In the genomic region with DNA sequence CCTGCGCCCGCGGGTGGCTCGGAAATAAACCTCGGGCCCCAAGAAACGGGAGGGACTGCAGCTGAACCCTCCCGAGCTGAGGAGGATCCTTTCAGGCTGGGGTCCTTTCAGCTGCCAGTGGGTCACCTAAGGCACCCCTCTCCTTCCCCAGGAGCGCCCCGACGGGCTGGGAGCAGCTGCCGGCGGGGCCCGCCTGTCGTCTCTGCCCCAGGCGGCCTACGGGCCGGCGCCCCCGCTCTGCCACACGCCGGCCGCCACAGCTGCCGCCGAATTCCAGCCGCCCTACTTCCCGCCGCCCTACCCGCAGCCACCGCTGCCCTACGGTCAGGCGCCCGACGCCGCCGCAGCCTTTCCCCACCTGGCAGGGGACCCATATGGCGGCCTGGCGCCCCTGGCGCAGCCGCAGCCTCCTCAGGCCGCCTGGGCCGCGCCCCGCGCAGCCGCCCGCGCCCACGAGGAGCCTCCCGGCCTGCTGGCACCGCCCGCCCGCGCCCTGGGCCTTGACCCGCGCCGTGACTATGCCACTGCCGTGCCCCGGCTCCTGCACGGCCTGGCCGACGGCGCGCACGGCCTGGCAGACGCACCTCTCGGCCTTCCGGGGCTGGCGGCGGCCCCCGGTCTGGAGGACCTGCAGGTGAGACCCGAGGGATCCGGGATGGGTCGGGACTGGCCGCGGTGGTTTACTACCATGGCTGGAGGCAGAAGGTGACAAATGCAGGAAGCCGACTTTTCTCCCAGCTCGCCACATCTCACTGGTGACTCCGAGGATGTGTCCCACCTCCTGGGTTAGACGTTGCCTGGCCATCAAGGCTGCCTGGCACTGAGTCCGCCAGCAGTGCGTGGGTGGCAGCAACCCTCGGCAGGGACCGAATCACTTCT, we compare ENCODE assay signal across 8 cellular contexts. TPM values are rescaled to one million over a fixed set of nuclear protein-coding genes. Genes with fewer than 3 reads are reported as not detected.
A peak's percentile ranks its signal among the peaks of the same experiment; 100 is the strongest.
DNase-seq lines count a peak whose midpoint lies in the region; ATAC-seq, FAIRE-seq and TF ChIP-seq lines count a peak whose summit lies in the region.

No MANE protein-coding gene starts in this region.

- H3K9me3 ChIP-seq in cardiac muscle cell (ENCODE audit: low read depth) (no peaks in the 10 kb centered on the region), right atrium auricular region (no peaks in the 10 kb centered on the region), transverse colon (no peaks in the 10 kb centered on the region)

- no peaks in the 10 kb centered on the region for H3K4me1 ChIP-seq in cardiac muscle cell (ENCODE audit: low read depth)
- peaks cover 0 to 33% of the 10 kb centered on the region in 2 donors for H3K4me1 ChIP-seq in right atrium auricular region
- H3K4me1 ChIP-seq in transverse colon, result peaks cover 0 to 37% (median 24%) of the 10 kb centered on the region in 4 donors

- H3K27me3 Mint-ChIP-seq in endothelial cell (ENCODE audit: unreplicated experiment) (peaks cover 28% of the 10 kb centered on the region), mesothelial cell of epicardium (ENCODE audit: low read depth) (peaks cover 70% of the 10 kb centered on the region), HFFc6 (ENCODE audit: insufficient read depth) (peaks cover 26% of the 10 kb centered on the region)

- H3K27ac Mint-ChIP-seq in endothelial cell (ENCODE audit: unreplicated experiment) (no peak overlapping the region), mesothelial cell of epicardium (no peak overlapping the region), HFFc6 (no peak overlapping the region)

- H3K9me3 Mint-ChIP-seq in endothelial cell (ENCODE audit: unreplicated experiment), result no peaks in the 10 kb centered on the region
- no peaks in the 10 kb centered on the region for H3K9me3 Mint-ChIP-seq in mesothelial cell of epicardium
- H3K9me3 Mint-ChIP-seq in HFFc6, result no peaks in the 10 kb centered on the region

- in situ Hi-C loops in transverse colon (cut with MboI; ENCODE audit: low pct_ligation_motif_present in 1 of 4, low pct_unique_long_range_greater_than_20kb in 1 of 4, low sequenced_read_pairs in 3 of 4), result loop anchor here in 3 of 4 donors (5.0 to 25.0 kb wide), 3 partner anchors 112 to 387 kb away; partner anchors contain the start of genes SFPQ (in 2 of the 3) and C1orf216 (in 1 of the 3)

- H3K36me3 ChIP-seq in cardiac muscle cell (no peaks in the 10 kb centered on the region), right atrium auricular region (no peaks in the 10 kb centered on the region), transverse colon (no peaks in the 10 kb centered on the region)

- H3K36me3 Mint-ChIP-seq in endothelial cell (ENCODE audit: low read depth, unreplicated experiment) (peaks cover 17% of the 10 kb centered on the region), mesothelial cell of epicardium (no peaks in the 10 kb centered on the region), HFFc6 (ENCODE audit: low read depth) (no peaks in the 10 kb centered on the region)

- no peak for FAIRE-seq in GM12892 (lab: Jason Lieb, UNC)

- H3K27me3 ChIP-seq in cardiac muscle cell, result peaks cover 99% of the 10 kb centered on the region
- H3K27me3 ChIP-seq in right atrium auricular region, result peaks cover 16% of the 10 kb centered on the region in 2 donors
- peaks cover 69% of the 10 kb centered on the region for H3K27me3 ChIP-seq in transverse colon

- DNase-seq in cardiac muscle cell (ENCODE audit: low read depth in 1 of 2, low spot score in 1 of 2) (no peak), right atrium auricular region (ENCODE audit: low spot score) (no peak), endothelial cell (ENCODE audit: low spot score) (peak; percentile 37), mesothelial cell of epicardium (ENCODE audit: low spot score in 2 of 2, unreplicated experiment in 2 of 2) (no peak), transverse colon (no peak), GM12892 (ENCODE audit: insufficient read length) (no peak), HFFc6 (no peak)

- peak overlapping the region; percentile 31 for H3K4me3 Mint-ChIP-seq in endothelial cell (ENCODE audit: unreplicated experiment)
- H3K4me3 Mint-ChIP-seq in mesothelial cell of epicardium, result peak overlapping the region; percentile 66
- no peak overlapping the region for H3K4me3 Mint-ChIP-seq in HFFc6

- TF ChIP-seq CTCF in cardiac muscle cell (IDR thresholded peaks at IDR 0.05; ENCODE audit: low read depth, low read length) (no peak), right atrium auricular region (IDR thresholded peaks at IDR 0.05) (no peak), endothelial cell (IDR thresholded peaks at IDR 0.05; ENCODE audit: unreplicated experiment) (no peak), mesothelial cell of epicardium (IDR thresholded peaks at IDR 0.05; ENCODE audit: unreplicated experiment) (no peak), transverse colon (IDR thresholded peaks at IDR 0.05) (no peak), HFFc6 (IDR thresholded peaks at IDR 0.05) (no peak)

- H3K27ac ChIP-seq in cardiac muscle cell (no peak overlapping the region), right atrium auricular region (no peak overlapping the region), transverse colon (no peak overlapping the region)

- H3K4me3 ChIP-seq in cardiac muscle cell, result peak overlapping the region; percentile 27
- peak overlapping the region in 1 of 2 donors; percentile 47 for H3K4me3 ChIP-seq in right atrium auricular region
- H3K4me3 ChIP-seq in transverse colon, result peak overlapping the region in 3 of 4 donors; percentile 31 to 43 (median 41)

- TF ChIP-seq EP300 in transverse colon (IDR thresholded peaks at IDR 0.05; ENCODE audit: low read depth), result no peak

- 20 to 60% methylated on average over 1 to 39 of the region's 83 CpGs for WGBS in transverse colon (ENCODE audit: low coverage in 1 of 2), 2 donors

- peaks cover 25% of the 10 kb centered on the region for H3K4me1 Mint-ChIP-seq in endothelial cell (ENCODE audit: unreplicated experiment)
- peaks cover 40% of the 10 kb centered on the region for H3K4me1 Mint-ChIP-seq in mesothelial cell of epicardium
- H3K4me1 Mint-ChIP-seq in HFFc6 (ENCODE audit: low read depth), result peaks cover 49% of the 10 kb centered on the region

- intact Hi-C loops in transverse colon (cut with DNase I; ENCODE audit: low total_unique reads), result no loop called here

- no peak for TF ChIP-seq POLR2A in transverse colon (IDR thresholded peaks at IDR 0.05)
- TF ChIP-seq POLR2A in GM12892 (IDR thresholded peaks at IDR 0.05; ENCODE audit: low read depth, low read length), result no peak

- ATAC-seq in GM21737 (IDR thresholded peaks at IDR 0.05; ENCODE audit: unreplicated experiment), result no peak

RNA-seq across cellular contexts. Expression of gene TFAP2E, which starts 0.9 kb away (rescaled TPM):
- total RNA-seq in cardiac muscle cell, result 0.69 TPM in 1 of 2 replicates, not detected in the other
- polyA plus RNA-seq in cardiac muscle cell, result 0.50 TPM in 1 of 2 replicates, not detected in the other
- total RNA-seq in right atrium auricular region, result not detected
- total RNA-seq in endothelial cell (ENCODE audit: unreplicated experiment), result 3.6 TPM
- total RNA-seq in mesothelial cell of epicardium, result 2.0 to 2.9 TPM (median 2.4 TPM) in 3 replicates
- 1 to 10 TPM in 1 of 4 donors, under 1 TPM in 1, not detected in 2; 0.27 to 1.4 TPM for total RNA-seq in transverse colon
- polyA plus RNA-seq in GM12892 (2012; ENCODE audit: missing spikeins), result 0.66 TPM
- under 1 TPM; 0.11 to 0.21 (median 0.13) TPM for total RNA-seq in HFFc6 (2021; fragmentation: NEBNext Ultra II Directional; extraction: Animal tissue kit (Norgen Biotek cat#: 25700))

RNA-seq across cellular contexts. Expression of gene NCDN, which starts 16.4 kb away (rescaled TPM):
- total RNA-seq in cardiac muscle cell, result 46.2 and 47.1 TPM in 2 replicates
- 43.9 and 51.4 TPM in 2 replicates for polyA plus RNA-seq in cardiac muscle cell
- 10 to 100 TPM; 30.6 to 33.7 TPM for total RNA-seq in right atrium auricular region
- 21.6 TPM for total RNA-seq in endothelial cell (ENCODE audit: unreplicated experiment)
- total RNA-seq in mesothelial cell of epicardium, result 26.4 to 27.8 TPM (median 26.6 TPM) in 3 replicates
- total RNA-seq in transverse colon, result 10 to 100 TPM in 1 of 4 donors, 1 to 10 TPM in 3; 6.7 to 11.3 (median 9.5) TPM
- 6.4 TPM for polyA plus RNA-seq in GM12892 (2012; ENCODE audit: missing spikeins)
- total RNA-seq in HFFc6 (2021; fragmentation: NEBNext Ultra II Directional; extraction: Animal tissue kit (Norgen Biotek cat#: 25700)), result 10 to 100 TPM; 43.4 to 63.2 (median 49.0) TPM

RNA-seq across cellular contexts. Expression of gene KIAA0319L, which starts 16.8 kb away (rescaled TPM):
- total RNA-seq in cardiac muscle cell, result 60.2 and 77.3 TPM in 2 replicates
- 56.7 and 84.0 TPM in 2 replicates for polyA plus RNA-seq in cardiac muscle cell
- 10 to 100 TPM; 62.5 to 95.0 TPM for total RNA-seq in right atrium auricular region
- 69.2 TPM for total RNA-seq in endothelial cell (ENCODE audit: unreplicated experiment)
- total RNA-seq in mesothelial cell of epicardium, result 64.9 to 73.8 TPM (median 72.5 TPM) in 3 replicates
- total RNA-seq in transverse colon, result 100 to 1,000 TPM in 2 of 4 donors, 10 to 100 TPM in 2; 91.7 to 112 (median 97.6) TPM
- polyA plus RNA-seq in GM12892 (2012; ENCODE audit: missing spikeins), result 22.1 TPM
- total RNA-seq in HFFc6 (2021; fragmentation: NEBNext Ultra II Directional; extraction: Animal tissue kit (Norgen Biotek cat#: 25700)), result 10 to 100 TPM; 30.5 to 39.0 (median 31.8) TPM
